In genomic region chr22:50303848-50304527, GRCh38 we compare ENCODE assay signal across 7 cellular contexts. TPM values are rescaled to one million over a fixed set of nuclear protein-coding genes. Genes with fewer than 3 reads are reported as not detected.
DNase-seq lines count a peak whose midpoint lies in the region; ATAC-seq and TF ChIP-seq lines count a peak whose summit lies in the region.
"Had no signal": no experiment of that assay in that cellular context is flagged by ENCODE, and none has a peak within 500 bp of the region (broad histone marks: within the 10 kb centered on the region; RNA-seq: fewer than 3 reads in every experiment).

No MANE protein-coding gene starts in this region.

- H3K4me1 ChIP-seq in breast epithelium = peaks cover 59 to 64% of the 10 kb centered on the region in 2 donors

- no peaks in the 10 kb centered on the region for H3K27me3 ChIP-seq in breast epithelium
- H3K27me3 ChIP-seq: SJSA1 had no signal

- intact Hi-C loops in breast epithelium (cut with DNase I; ENCODE audit: low total_unique reads) = no loop called here

- TF ChIP-seq POLR2A in breast epithelium (IDR thresholded peaks at IDR 0.05) = no peak

- no peaks in the 10 kb centered on the region for H3K9me3 ChIP-seq in breast epithelium
- H3K9me3 ChIP-seq: SJSA1 had no signal

- peak; percentile 29 for DNase-seq in GOT3 (lab: John Stamatoyannopoulos, UW)
- DNase-seq in breast epithelium (ENCODE audit: low spot score in 2 of 2) = no peak
- no peak for DNase-seq in neural crest cell (ENCODE audit: low read depth, low spot score)

- H3K4me3 Mint-ChIP-seq in neural crest cell = peak overlapping the region; percentile 74

- H3K4me1 Mint-ChIP-seq in neural crest cell = peaks cover 14% of the 10 kb centered on the region

- H3K4me3 ChIP-seq in breast epithelium = peak overlapping the region in 2 of 3 donors; percentile 90 to 99
- H3K4me3 ChIP-seq: SJSA1 had no signal

- peaks cover 3% of the 10 kb centered on the region for H3K27me3 Mint-ChIP-seq in neural crest cell (ENCODE audit: low read depth)

- TF ChIP-seq CTCF in breast epithelium (IDR thresholded peaks at IDR 0.05) = no peak
- TF ChIP-seq CTCF in neural crest cell (conservative IDR thresholded peaks at IDR 0.05) = no peak

- H3K36me3 Mint-ChIP-seq in neural crest cell (ENCODE audit: low read depth) = no peaks in the 10 kb centered on the region

- no peak overlapping the region for H3K27ac Mint-ChIP-seq in neural crest cell (ENCODE audit: unreplicated experiment)

- H3K36me3 ChIP-seq in breast epithelium = no peaks in the 10 kb centered on the region

- ATAC-seq in HG02610 (IDR thresholded peaks at IDR 0.05; ENCODE audit: unreplicated experiment) (no peak), HG03432 (IDR thresholded peaks at IDR 0.05; ENCODE audit: unreplicated experiment) (no peak), HG02938 (IDR thresholded peaks at IDR 0.05; ENCODE audit: unreplicated experiment) (no peak)

- no peaks in the 10 kb centered on the region for H3K9me3 Mint-ChIP-seq in neural crest cell

- H3K27ac ChIP-seq in breast epithelium = peak overlapping the region; percentile 94 to 98
- H3K27ac ChIP-seq: SJSA1 had no signal

RNA-seq across cellular contexts. Expression of gene PLXNB2, which starts 3.5 kb away (rescaled TPM):
- 100 to 1,000 TPM in 2 of 3 donors, 10 to 100 TPM in 1; 79.0 to 137 (median 122) TPM for total RNA-seq in breast epithelium
- total RNA-seq in neural crest cell = 128 and 130 TPM in 2 replicates

RNA-seq across cellular contexts. Expression of gene DENND6B, which starts 22.8 kb away (rescaled TPM):
- total RNA-seq in breast epithelium = 1 to 10 TPM; 1.8 to 6.9 (median 5.4) TPM
- total RNA-seq in neural crest cell = 18.8 and 22.0 TPM in 2 replicates

RNA-seq across cellular contexts. Expression of gene MAPK11, which starts 33.8 kb away (rescaled TPM):
- total RNA-seq in breast epithelium (10 to 100 TPM in 2 of 3 donors, 1 to 10 TPM in 1; 5.7 to 16.5 (median 13.4) TPM), neural crest cell (15.9 and 16.3 TPM in 2 replicates)

RNA-seq across cellular contexts. Expression of gene PPP6R2, which starts 39.1 kb away (rescaled TPM):
- total RNA-seq in breast epithelium (10 to 100 TPM; 48.3 to 54.1 (median 49.5) TPM), neural crest cell (54.8 and 55.9 TPM in 2 replicates)

RNA-seq across cellular contexts. Expression of gene MAPK12, which starts 42.5 kb away (rescaled TPM):
- total RNA-seq in breast epithelium (1 to 10 TPM; 3.8 to 9.8 (median 5.3) TPM), neural crest cell (45.1 and 46.5 TPM in 2 replicates)
